In genomic region chr1:14482784-14483183, GRCh38 we compare ENCODE assay signal across 26 cellular contexts.
"Had no signal": no experiment of that assay in that cellular context is flagged by ENCODE, and none has a peak within 500 bp of the region (broad histone marks: within the 10 kb centered on the region; RNA-seq: fewer than 3 reads in every experiment).

No MANE protein-coding gene starts in this region.

- H3K4me3 ChIP-seq: stomach, suprapubic skin, testis, thoracic aorta, thyroid gland, tibial artery, tibial nerve, transverse colon, upper lobe of left lung, upper lobe of right lung, uterus, vagina had no signal

- H3K27ac ChIP-seq: stomach, suprapubic skin, testis, thoracic aorta, thyroid gland, tibial artery, tibial nerve, transverse colon, upper lobe of left lung, upper lobe of right lung, uterus, vagina had no signal

- ATAC-seq: stimulated activated effector memory CD8-positive, alpha-beta T cell treated with anti-CD3 and anti-CD28 coated beads, Interleukin-12 subunit alpha, Interleukin-12 subunit beta, amount 100 ng/mL, for 72 hours; stimulated activated naive B cell treated with anti-CD40 and anti-IgM and Interleukin-4, amounts not matched to agents 10 μg/mL and 1 μg/mL and 100 μg/mL, for 72 hours; stimulated activated naive CD8-positive, alpha-beta T cell treated with anti-CD3 and anti-CD28 coated beads, Interleukin-15, amount 100 ng/mL, for 72 hours; stimulated activated naive CD8-positive, alpha-beta T cell treated with anti-CD3 and anti-CD28 coated beads, Interleukin-15, Interleukin-2, amounts not matched to agents 100 U/mL and 50 U/mL, for 24 hours; upper lobe of right lung had no signal

- DNase-seq: stimulated activated CD4-positive, alpha-beta T cell treated with anti-CD3 and anti-CD28 coated beads, Interleukin-2, amount 100 ng/mL, for 48 hours; stimulated activated CD4-positive, alpha-beta T cell treated with anti-CD3 and anti-CD28 coated beads, Interleukin-4, amount 100 ng/mL, for 1 hour; stimulated activated CD4-positive, alpha-beta T cell treated with anti-CD3 and anti-CD28 coated beads, Interleukin-4, amount 100 ng/mL, for 24 hours; stimulated activated CD4-positive, alpha-beta T cell treated with anti-CD3 and anti-CD28 coated beads, Interleukin-4, amount 100 ng/mL, for 4 hours; stimulated activated CD8-positive, alpha-beta memory T cell treated with anti-CD3 and anti-CD28 coated beads, Interleukin-4, amount 100 ng/mL, for 48 hours; stimulated activated naive B cell treated with anti-CD40 and anti-IgM and Interleukin-4, amounts not matched to agents 10 μg/mL and 1 μg/mL and 100 μg/mL, for 72 hours; stimulated activated naive CD4-positive, alpha-beta T cell; stimulated activated naive CD4-positive, alpha-beta T cell treated with Interleukin-2 at 50 U/mL for 16 hours; stimulated activated naive CD8-positive, alpha-beta T cell treated with anti-CD3 and anti-CD28 coated beads, Interleukin-15, amount 100 ng/mL, for 72 hours; stimulated activated naive CD8-positive, alpha-beta T cell treated with anti-CD3 and anti-CD28 coated beads, Interleukin-15, Interleukin-2, amounts not matched to agents 100 U/mL and 50 U/mL, for 24 hours; stomach; substantia nigra; testis; thyroid gland; tibial artery; transverse colon; trophoblast cell; upper lobe of left lung; upper lobe of right lung; uterus had no signal

- FAIRE-seq: urothelium cell line had no signal

- H3K4me1 ChIP-seq: suprapubic skin, upper lobe of left lung, uterus had no signal

- H3K27me3 ChIP-seq: stomach, suprapubic skin, testis, thyroid gland, tibial artery, tibial nerve, transverse colon, upper lobe of left lung, upper lobe of right lung, uterus, vagina had no signal

- H3K36me3 ChIP-seq: stomach, suprapubic skin, thoracic aorta, thyroid gland, tibial artery, tibial nerve, transverse colon, upper lobe of left lung, upper lobe of right lung, uterus, vagina had no signal

- H3K9me3 ChIP-seq: suprapubic skin, testis, thoracic aorta, thyroid gland, tibial nerve, transverse colon, upper lobe of left lung, upper lobe of right lung, uterus, vagina had no signal
